In the genomic region with DNA sequence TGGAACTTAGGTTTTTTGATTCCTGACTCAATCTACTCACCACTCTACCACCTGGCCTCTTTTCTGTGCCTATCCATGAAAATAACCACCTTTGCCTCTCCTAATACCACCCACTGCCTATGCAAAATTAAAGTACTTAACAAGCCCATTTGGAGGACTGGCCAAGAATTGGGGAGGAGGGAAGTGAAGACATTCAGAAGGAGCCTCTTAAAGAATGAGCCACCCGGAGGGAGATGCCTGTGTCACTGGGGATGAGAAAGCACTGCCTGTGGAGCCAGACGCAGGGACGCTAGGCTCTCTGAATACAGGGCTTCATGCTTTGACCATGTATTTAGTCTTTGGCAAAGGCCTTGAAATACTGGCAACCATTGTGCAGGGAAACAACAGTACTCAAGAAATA, we compare ENCODE assay signal across 34 cellular contexts. TPM values are rescaled to one million over a fixed set of nuclear protein-coding genes. Genes with fewer than 3 reads are reported as not detected.
A peak's percentile ranks its signal among the peaks of the same experiment; 100 is the strongest.
DNase-seq lines count a peak whose midpoint lies in the region; ATAC-seq and TF ChIP-seq lines count a peak whose summit lies in the region.
"Had no signal": no experiment of that assay in that cellular context is flagged by ENCODE, and none has a peak within 500 bp of the region (broad histone marks: within the 10 kb centered on the region; RNA-seq: fewer than 3 reads in every experiment).

No MANE protein-coding gene starts in this region.

- H2BK15ac ChIP-seq in mesendoderm (replicated peaks; ENCODE audit: low read depth) = no peak overlapping the region

- no peaks in the 10 kb centered on the region for H3K9me3 Mint-ChIP-seq in endodermal cell
- H3K9me3 Mint-ChIP-seq: activated CD4-positive, alpha-beta T cell treated with anti-CD3 and anti-CD28 coated beads, Interleukin-2, amount 10 ng/mL, durations not matched to agents 24 days and 14 days; activated naive CD8-positive, alpha-beta T cell treated with anti-CD3 and anti-CD28 coated beads, Interleukin-2, amount 50 U/mL, for 24 hours; CD4-positive, alpha-beta memory T cell; effector memory CD8-positive, alpha-beta T cell; immature natural killer cell; neural crest cell had no signal

- H3K23ac ChIP-seq in mesendoderm (ENCODE audit: low read length) = no peak overlapping the region

- H3K27ac Mint-ChIP-seq in endodermal cell = peak overlapping the region; percentile 64
- H3K27ac Mint-ChIP-seq: activated CD4-positive, alpha-beta T cell treated with anti-CD3 and anti-CD28 coated beads, Interleukin-2, amount 10 ng/mL, durations not matched to agents 24 days and 14 days; activated naive CD8-positive, alpha-beta T cell treated with anti-CD3 and anti-CD28 coated beads, Interleukin-2, amount 50 U/mL, for 24 hours; B cell had no signal

- H2AK5ac ChIP-seq in mesendoderm (ENCODE audit: low read length) = no peak overlapping the region

- H3K4me2 ChIP-seq in mesendoderm (ENCODE audit: low read length) = no peak overlapping the region
- H3K4me2 ChIP-seq: smooth muscle cell had no signal

- ATAC-seq in HG02885 (IDR thresholded peaks at IDR 0.05; ENCODE audit: poor library complexity, unreplicated experiment) = no peak
- ATAC-seq: activated naive CD8-positive, alpha-beta T cell treated with anti-CD3 and anti-CD28 coated beads, Interleukin-2, amount 50 U/mL, for 24 hours; effector memory CD8-positive, alpha-beta T cell; esophagus mucosa; left cardiac atrium; pancreas had no signal

- DNase-seq in ELF-1 (ENCODE audit: low read depth, low spot score) = peak; percentile 27
- DNase-seq in endodermal cell = peak; percentile 83
- peak; percentile 79 for DNase-seq in mesendoderm
- no peak for DNase-seq in HAP-1 (ENCODE audit: low spot score in 2 of 2)
- no peak for DNase-seq in posterior cingulate gyrus
- DNase-seq in stimulated activated CD4-positive, alpha-beta T cell treated with anti-CD3 and anti-CD28 coated beads, Interleukin-1b, Interleukin-23, amount 100 ng/mL, for 48 hours = no peak
- DNase-seq: activated CD4-positive, alpha-beta T cell treated with anti-CD3 and anti-CD28 coated beads, Interleukin-2, amount 10 ng/mL, durations not matched to agents 24 days and 14 days; activated naive CD4-positive, alpha-beta T cell; activated naive CD8-positive, alpha-beta T cell treated with anti-CD3 and anti-CD28 coated beads, Interleukin-2, amount 50 U/mL, for 24 hours; activated T-cell treated with anti-CD3 and anti-CD28 coated beads, Interleukin-2, amount 50 U/mL, for 1 hour; CD4-positive, alpha-beta memory T cell; central memory CD4-positive, alpha-beta T cell; cortex of kidney; effector memory CD8-positive, alpha-beta T cell; GM23248; immature natural killer cell; IMR-90; left cardiac atrium; mammary epithelial cell; NCI-H146; NCI-H446; NCI-H774; pancreas; SIG-M5; stimulated activated CD4-positive, alpha-beta T cell treated with anti-CD3 and anti-CD28 coated beads, Interleukin-2, amount 100 ng/mL, for 24 hours; stomach; T1000; WERI-Rb-1 had no signal

- no peak overlapping the region for H4K8ac ChIP-seq in mesendoderm (ENCODE audit: low read depth, low read length)

- H3K9ac ChIP-seq in HUES64 (ENCODE audit: low read depth, low read length) = no peak overlapping the region
- H3K9ac ChIP-seq in endodermal cell (ENCODE audit: extremely low read depth, low read length, poor library complexity, severe bottlenecking) = no peak overlapping the region
- H3K9ac ChIP-seq in mesendoderm (ENCODE audit: low read length) = no peak overlapping the region
- H3K9ac ChIP-seq: GM23248 had no signal

- no peaks in the 10 kb centered on the region for H3K79me2 ChIP-seq in mesendoderm (ENCODE audit: control insufficient read depth, insufficient read depth, low read length)

- intact Hi-C loops in posterior cingulate gyrus (cut with DNase I) = loop anchor here (10.0 kb wide), 1 partner anchor 277 kb away; no protein-coding TSS in a partner anchor

- no peak overlapping the region for H3K18ac ChIP-seq in mesendoderm (ENCODE audit: low read length)

- no peak overlapping the region for H3K56ac ChIP-seq in mesendoderm (ENCODE audit: low read length)

- H3K27me3 ChIP-seq in HUES64 (ENCODE audit: insufficient read depth, low read length) (no peaks in the 10 kb centered on the region), endodermal cell (ENCODE audit: control insufficient read depth, insufficient read depth, low read length, poor library complexity, severe bottlenecking) (no peaks in the 10 kb centered on the region), mesendoderm (ENCODE audit: insufficient read depth, low read length, poor library complexity) (no peaks in the 10 kb centered on the region), HAP-1 (ENCODE audit: low read depth) (no peaks in the 10 kb centered on the region)
- H3K27me3 ChIP-seq: pancreas, stomach had no signal

- H2BK5ac ChIP-seq in mesendoderm (ENCODE audit: low read length) = no peak overlapping the region

- 6% methylated on average over 3 of the region's 3 CpGs for WGBS in HUES64
- WGBS in endodermal cell (ENCODE audit: insufficient coverage in 1 of 2, insufficient read length in 1 of 2), 2 experiments = 30% methylated on average over 3 of the region's 3 CpGs; no CpG with 5 or more reads in 1 of the 2 experiments
- no CpG with 5 or more reads among the region's 3 CpGs for WGBS in mesendoderm (ENCODE audit: extremely low coverage, insufficient coverage, low lambda C conversion rate)

- H3K4me3 ChIP-seq in HUES64 (ENCODE audit: low read length) (no peak overlapping the region), endodermal cell (ENCODE audit: low read length) (no peak overlapping the region), mesendoderm (ENCODE audit: low read length) (no peak overlapping the region), HAP-1 (no peak overlapping the region)
- H3K4me3 ChIP-seq: GM23248, pancreas, smooth muscle cell, stomach had no signal

- no peaks in the 10 kb centered on the region for H3K27me3 Mint-ChIP-seq in endodermal cell (ENCODE audit: insufficient read depth)
- H3K27me3 Mint-ChIP-seq: activated CD4-positive, alpha-beta T cell treated with anti-CD3 and anti-CD28 coated beads, Interleukin-2, amount 10 ng/mL, durations not matched to agents 24 days and 14 days; activated naive CD8-positive, alpha-beta T cell treated with anti-CD3 and anti-CD28 coated beads, Interleukin-2, amount 50 U/mL, for 24 hours; B cell; CD4-positive, alpha-beta memory T cell; effector memory CD8-positive, alpha-beta T cell had no signal

- peak overlapping the region; percentile 91 for H3K27ac ChIP-seq in HUES64 (ENCODE audit: low read depth, low read length)
- no peak overlapping the region for H3K27ac ChIP-seq in endodermal cell (ENCODE audit: low read depth, low read length)
- no peak overlapping the region for H3K27ac ChIP-seq in mesendoderm (ENCODE audit: low read depth, low read length)
- H3K27ac ChIP-seq: GM23248, pancreas, stomach, WERI-Rb-1 had no signal

- H3K4me1 Mint-ChIP-seq in endodermal cell = peaks cover 16% of the 10 kb centered on the region
- H3K4me1 Mint-ChIP-seq: B cell had no signal

- H3K36me3 Mint-ChIP-seq in endodermal cell (ENCODE audit: low read depth) = no peaks in the 10 kb centered on the region

- peaks cover 46% of the 10 kb centered on the region for H3K36me3 ChIP-seq in HUES64 (ENCODE audit: insufficient read depth, low read length)
- H3K36me3 ChIP-seq in endodermal cell (ENCODE audit: control insufficient read depth, insufficient read depth, low read length) = no peaks in the 10 kb centered on the region
- H3K36me3 ChIP-seq in mesendoderm (ENCODE audit: control insufficient read depth, insufficient read depth, low read length) = no peaks in the 10 kb centered on the region
- H3K36me3 ChIP-seq in HAP-1 (replicated peaks) = peaks cover 40% of the 10 kb centered on the region
- H3K36me3 ChIP-seq: pancreas had no signal

- no peaks in the 10 kb centered on the region for H3K79me1 ChIP-seq in mesendoderm (ENCODE audit: low read length)

- no peak overlapping the region for H3K4ac ChIP-seq in mesendoderm (ENCODE audit: low read depth, low read length)

- no peak overlapping the region for H4K5ac ChIP-seq in mesendoderm (ENCODE audit: low read length)

- H3K4me1 ChIP-seq in HUES64 (ENCODE audit: insufficient read depth, low read length) = peaks cover 35% of the 10 kb centered on the region
- peaks cover 4% of the 10 kb centered on the region for H3K4me1 ChIP-seq in endodermal cell (ENCODE audit: control insufficient read depth, insufficient read depth, low read length)
- peaks cover 16% of the 10 kb centered on the region for H3K4me1 ChIP-seq in mesendoderm (ENCODE audit: control insufficient read depth, low read depth, low read length)
- H3K4me1 ChIP-seq in HAP-1 = no peaks in the 10 kb centered on the region
- H3K4me1 ChIP-seq: pancreas had no signal

- no peaks in the 10 kb centered on the region for H3K9me3 ChIP-seq in HUES64 (ENCODE audit: insufficient read depth, low read depth, low read length)
- no peaks in the 10 kb centered on the region for H3K9me3 ChIP-seq in endodermal cell (ENCODE audit: control insufficient read depth, low read length)
- H3K9me3 ChIP-seq in HAP-1 = no peaks in the 10 kb centered on the region
- H3K9me3 ChIP-seq: pancreas, stomach had no signal

- H3K4me3 Mint-ChIP-seq in endodermal cell = no peak overlapping the region
- H3K4me3 Mint-ChIP-seq: activated CD4-positive, alpha-beta T cell treated with anti-CD3 and anti-CD28 coated beads, Interleukin-2, amount 10 ng/mL, durations not matched to agents 24 days and 14 days; activated naive CD8-positive, alpha-beta T cell treated with anti-CD3 and anti-CD28 coated beads, Interleukin-2, amount 50 U/mL, for 24 hours; B cell; CD4-positive, alpha-beta memory T cell; effector memory CD8-positive, alpha-beta T cell; immature natural killer cell; neural crest cell had no signal

- no peak for TF ChIP-seq CTCF in endodermal cell (conservative IDR thresholded peaks at IDR 0.05)

- in situ Hi-C loops in HAP-1 (cut with MboI; ENCODE audit: low sequenced_read_pairs) = loop anchor here (25.0 kb wide), 1 partner anchor 280 kb away; no protein-coding TSS in a partner anchor

- no peak overlapping the region for H2BK120ac ChIP-seq in mesendoderm (ENCODE audit: low read depth, low read length)

RNA-seq across cellular contexts. Expression of a gene that starts 40.0 kb away (rescaled TPM):
- 27.9 TPM for polyA plus RNA-seq in HUES64 (2013, experiment 1 of 2)
- 26.1 TPM for polyA plus RNA-seq in HUES64 (2013, experiment 2 of 2)
- total RNA-seq in endodermal cell = 10 to 100 TPM; 33.4 to 39.6 TPM
- polyA plus RNA-seq in endodermal cell (2013, experiment 1 of 2) = 24.1 TPM
- polyA plus RNA-seq in endodermal cell (2013, experiment 2 of 2) = 24.6 TPM
- polyA plus RNA-seq in mesendoderm (2013, experiment 1 of 2) = 34.9 TPM
- 36.3 TPM for polyA plus RNA-seq in mesendoderm (2013, experiment 2 of 2)

Comparison
In these comparisons a context has a peak if more than half of its experiments do, and no peak if none do; other contexts are left out.
1. DNase-seq: peak in ELF-1 (single experiment), endodermal cell (single experiment) and mesendoderm (single experiment); none in HAP-1 (0 of 2), posterior cingulate gyrus (0 of 10) and stimulated activated CD4-positive, alpha-beta T cell treated with anti-CD3 and anti-CD28 coated beads, Interleukin-1b, Interleukin-23, amount 100 ng/mL, for 48 hours (single experiment).